In the genomic region with DNA sequence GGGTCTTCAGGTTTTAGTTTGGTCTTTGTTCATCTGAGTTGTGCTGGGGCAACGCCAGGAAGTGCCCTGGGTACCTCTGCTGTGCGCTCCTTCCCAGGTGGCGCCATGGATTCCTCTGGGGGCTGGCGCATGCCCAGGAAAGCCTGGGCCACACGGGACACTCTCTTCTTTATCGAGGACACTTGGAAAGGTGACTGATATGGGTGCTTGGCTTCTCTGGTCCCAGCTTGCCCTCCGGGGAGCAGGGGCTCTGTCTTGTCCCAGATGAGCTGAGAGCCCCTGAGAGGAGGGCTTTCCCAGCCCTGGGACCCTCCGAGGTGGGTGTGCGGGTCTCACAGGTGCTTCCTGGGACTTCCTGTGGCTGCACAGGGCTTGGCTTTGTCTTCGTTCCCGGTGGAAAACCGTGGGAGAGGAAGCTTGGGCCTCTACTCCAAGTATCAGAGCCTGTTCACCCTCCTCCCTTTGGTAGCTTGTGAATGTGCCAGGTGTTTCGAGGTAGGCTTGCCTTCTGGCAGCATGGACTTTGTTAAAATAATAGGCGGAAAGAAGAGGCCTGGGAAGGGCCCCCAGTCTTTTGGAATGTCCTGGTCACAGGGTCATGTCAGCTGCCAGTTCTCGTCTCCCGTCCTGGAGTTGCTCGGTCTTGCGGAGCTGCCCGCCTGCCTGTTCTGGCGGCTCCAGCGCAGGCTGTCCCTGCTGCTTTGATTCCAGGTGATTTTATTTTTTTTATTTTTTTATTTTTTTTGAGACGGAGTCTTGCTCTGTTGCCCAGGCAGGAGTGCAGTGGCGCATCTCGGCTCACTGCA, we compare ENCODE assay signal across 17 cellular contexts. TPM values are rescaled to one million over a fixed set of nuclear protein-coding genes. Genes with fewer than 3 reads are reported as not detected.
DNase-seq lines count a peak whose midpoint lies in the region; ATAC-seq and TF ChIP-seq lines count a peak whose summit lies in the region.
"Had no signal": no experiment of that assay in that cellular context is flagged by ENCODE, and none has a peak within 500 bp of the region (broad histone marks: within the 10 kb centered on the region; RNA-seq: fewer than 3 reads in every experiment).

No MANE protein-coding gene starts in this region.

- TF ChIP-seq CTCF in A673 (conservative IDR thresholded peaks at IDR 0.05; ENCODE audit: low read depth, low read length) (no peak), WTC11 (IDR thresholded peaks at IDR 0.05) (no peak), right atrium auricular region (IDR thresholded peaks at IDR 0.05) (no peak)

- CTCF ChIA-PET in A673 (lab: Charles Lee): no interaction called here
- CTCF ChIA-PET in WTC11 (lab: Charles Lee): interaction anchor here (1.3 kb wide), 1 partner anchor 98 kb away, joined by 7 read pairs; no protein-coding TSS in a partner anchor

- H3K9me3 ChIP-seq in A673 (ENCODE audit: low read depth, low read length, poor library complexity, severe bottlenecking) (no peaks in the 10 kb centered on the region), right atrium auricular region (no peaks in the 10 kb centered on the region)
- H3K9me3 ChIP-seq: ascending aorta, neutrophil had no signal

- no TSS peak for BruUV-seq in A673 (replicated peaks; lab: Mats Ljungman, UMichigan)

- 0 out of 2 replicates have a peak, but pooled peaks cover 2% of the 10 kb centered on the region for H3K27me3 Mint-ChIP-seq in WTC11 (ENCODE audit: low read depth)

- intact Hi-C loops in A673 (cut with micrococcal nuclease; ENCODE audit: unreplicated experiment) (no loop called here), sciatic nerve (cut with DNase I) (no loop called here)

- DNase-seq in A673 (ENCODE audit: low spot score): no peak
- DNase-seq in WTC11 (ENCODE audit: low spot score): peak; percentile 10
- no peak for DNase-seq in right atrium auricular region (ENCODE audit: low spot score)
- peak; percentile 63 for DNase-seq in sciatic nerve (ENCODE audit: low spot score)
- DNase-seq in NCI-H510A (lab: John Stamatoyannopoulos, UW): no peak
- DNase-seq in glomerular visceral epithelial cell (ENCODE audit: extremely low spot score): no peak
- DNase-seq in stimulated activated naive CD4-positive, alpha-beta T cell treated with Interleukin-2 at 50 U/mL for 16 hours (lab: John Stamatoyannopoulos, UW): no peak
- DNase-seq: activated CD4-positive, alpha-beta T cell treated with anti-CD3 and anti-CD28 coated beads, Interleukin-2, amount 50 U/mL, for 48 hours; GF-D8; KBM-7; mesendoderm; NCI-H1417; NCI-H226 had no signal

- H3K36me3 ChIP-seq in A673 (ENCODE audit: insufficient read depth, low read length, poor library complexity, severe bottlenecking) (peaks cover 36% of the 10 kb centered on the region), right atrium auricular region (peaks cover 40% of the 10 kb centered on the region)

- H3K27ac ChIP-seq in A673 (ENCODE audit: low read depth, low read length, poor library complexity, severe bottlenecking): peak overlapping the region; percentile 50
- H3K27ac ChIP-seq in right atrium auricular region: peak overlapping the region; percentile 63 to 66
- H3K27ac ChIP-seq: ascending aorta, neutrophil had no signal

- no peak overlapping the region for H3K4me3 ChIP-seq in A673 (ENCODE audit: low read depth, low read length, poor library complexity, severe bottlenecking)
- no peak overlapping the region for H3K4me3 ChIP-seq in right atrium auricular region
- H3K4me3 ChIP-seq: ascending aorta had no signal

- no peaks in the 10 kb centered on the region for H3K9me3 Mint-ChIP-seq in WTC11
- H3K9me3 Mint-ChIP-seq: activated T-helper 1 cell treated with anti-CD3 and anti-CD28 coated beads, Interleukin-12 subunit alpha, Interleukin-12 subunit beta, Interleukin-2, Interleukin-4 antibody, amounts not matched to agents 30 ng/mL and 10 ng/mL and 1 ng/mL, durations not matched to agents 14 hours and 24 hours and 36 hours had no signal

- ATAC-seq in WTC11: no peak
- no peak for ATAC-seq in sciatic nerve
- no peak for ATAC-seq in GM18520 (IDR thresholded peaks at IDR 0.05; ENCODE audit: unreplicated experiment)

- H3K36me3 Mint-ChIP-seq in WTC11: peaks cover 15% of the 10 kb centered on the region

- peaks cover 20% of the 10 kb centered on the region for H3K4me1 Mint-ChIP-seq in WTC11

- POLR2A ChIA-PET in A673 (lab: Charles Lee; ENCODE audit: low non-redundant PET): interaction anchor here (0.5 to 0.6 kb wide), 2 partner anchors 96 to 446 kb away, joined by 3 read pairs; a partner anchor contains a TSS
- POLR2A ChIA-PET in WTC11 (lab: Charles Lee): no interaction called here

- H3K4me1 ChIP-seq in A673 (ENCODE audit: insufficient read depth, low read length, poor library complexity, severe bottlenecking): peaks cover 15% of the 10 kb centered on the region
- peaks cover 0 to 38% of the 10 kb centered on the region in 2 donors for H3K4me1 ChIP-seq in right atrium auricular region

- H3K27ac Mint-ChIP-seq in WTC11: peak overlapping the region; percentile 70
- H3K27ac Mint-ChIP-seq: activated T-helper 1 cell treated with anti-CD3 and anti-CD28 coated beads, Interleukin-12 subunit alpha, Interleukin-12 subunit beta, Interleukin-2, Interleukin-4 antibody, amounts not matched to agents 30 ng/mL and 10 ng/mL and 1 ng/mL, durations not matched to agents 14 hours and 24 hours and 36 hours had no signal

- no peak overlapping the region for H3K4me3 Mint-ChIP-seq in WTC11
- H3K4me3 Mint-ChIP-seq: activated T-helper 1 cell treated with anti-CD3 and anti-CD28 coated beads, Interleukin-12 subunit alpha, Interleukin-12 subunit beta, Interleukin-2, Interleukin-4 antibody, amounts not matched to agents 30 ng/mL and 10 ng/mL and 1 ng/mL, durations not matched to agents 14 hours and 24 hours and 36 hours had no signal

- H3K27me3 ChIP-seq in A673 (replicated peaks; ENCODE audit: insufficient read depth, low read depth, low read length, poor library complexity): no peaks in the 10 kb centered on the region
- no peaks in the 10 kb centered on the region for H3K27me3 ChIP-seq in right atrium auricular region
- H3K27me3 ChIP-seq: ascending aorta, neutrophil had no signal

TF ChIP-seq in WTC11, 78 proteins besides CTCF, POLR2A, EP300 and RAD21 (continues in another document):
- no peak for TF ChIP-seq CREM (CRISPR knock-in tag; IDR thresholded peaks at IDR 0.05)
- TF ChIP-seq, protein P1, sequence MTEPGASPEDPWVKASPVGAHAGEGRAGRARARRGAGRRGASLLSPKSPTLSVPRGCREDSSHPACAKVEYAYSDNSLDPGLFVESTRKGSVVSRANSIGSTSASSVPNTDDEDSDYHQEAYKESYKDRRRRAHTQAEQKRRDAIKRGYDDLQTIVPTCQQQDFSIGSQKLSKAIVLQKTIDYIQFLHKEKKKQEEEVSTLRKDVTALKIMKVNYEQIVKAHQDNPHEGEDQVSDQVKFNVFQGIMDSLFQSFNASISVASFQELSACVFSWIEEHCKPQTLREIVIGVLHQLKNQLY (CRISPR knock-in tag; IDR thresholded peaks at IDR 0.05): no peak
- no peak for TF ChIP-seq HMGA2 (CRISPR knock-in tag; IDR thresholded peaks at IDR 0.05)
- no peak for TF ChIP-seq ETV6 (CRISPR knock-in tag; IDR thresholded peaks at IDR 0.05)
- TF ChIP-seq, protein P2, sequence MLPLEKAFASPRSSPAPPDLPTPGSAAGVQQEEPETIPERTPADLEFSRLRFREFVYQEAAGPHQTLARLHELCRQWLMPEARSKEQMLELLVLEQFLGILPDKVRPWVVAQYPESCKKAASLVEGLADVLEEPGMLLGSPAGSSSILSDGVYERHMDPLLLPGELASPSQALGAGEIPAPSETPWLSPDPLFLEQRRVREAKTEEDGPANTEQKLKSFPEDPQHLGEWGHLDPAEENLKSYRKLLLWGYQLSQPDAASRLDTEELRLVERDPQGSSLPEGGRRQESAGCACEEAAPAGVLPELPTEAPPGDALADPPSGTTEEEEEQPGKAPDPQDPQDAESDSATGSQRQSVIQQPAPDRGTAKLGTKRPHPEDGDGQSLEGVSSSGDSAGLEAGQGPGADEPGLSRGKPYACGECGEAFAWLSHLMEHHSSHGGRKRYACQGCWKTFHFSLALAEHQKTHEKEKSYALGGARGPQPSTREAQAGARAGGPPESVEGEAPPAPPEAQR (CRISPR knock-in tag; IDR thresholded peaks at IDR 0.05): no peak
- no peak for TF ChIP-seq CREB1 (CRISPR knock-in tag; IDR thresholded peaks at IDR 0.05)
- no peak for TF ChIP-seq ZNF138 (CRISPR knock-in tag; conservative IDR thresholded peaks at IDR 0.05)

RNA-seq across cellular contexts. Expression of a gene that starts 10.1 kb away (rescaled TPM):
- total RNA-seq in A673 (2021): 196 and 211 TPM in 2 replicates
- 28.7 to 38.1 TPM (median 31.7 TPM) in 3 replicates for total RNA-seq in WTC11 (2021)
- total RNA-seq in right atrium auricular region: 10 to 100 TPM; 43.7 to 52.5 TPM
- total RNA-seq in sciatic nerve: 1,255 TPM

RNA-seq across cellular contexts. Expression of a gene that starts 26.0 kb away (rescaled TPM):
- total RNA-seq in A673 (2021): 43.2 and 51.1 TPM in 2 replicates
- total RNA-seq in WTC11 (2021): 21.5 to 23.7 TPM (median 22.9 TPM) in 3 replicates
- 10 to 100 TPM; 10.2 to 23.8 TPM for total RNA-seq in right atrium auricular region
- 65.9 TPM for total RNA-seq in sciatic nerve

RNA-seq across cellular contexts. Expression of a gene that starts 30.0 kb away (rescaled TPM):
- total RNA-seq in A673 (2021): 5.3 and 7.4 TPM in 2 replicates
- 1.5 to 2.5 TPM (median 1.7 TPM) in 3 replicates for total RNA-seq in WTC11 (2021)
- total RNA-seq in right atrium auricular region: 1 to 10 TPM; 2.6 to 3.3 TPM
- total RNA-seq in sciatic nerve: 12.0 TPM

RNA-seq across cellular contexts. Expression of a gene that starts 57.9 kb away (rescaled TPM):
- total RNA-seq in A673 (2021) (2.3 and 3.5 TPM in 2 replicates), WTC11 (2021) (1.9 to 2.3 TPM (median 2.1 TPM) in 3 replicates), right atrium auricular region (under 1 TPM in 1 of 2 donors, not detected in 1; 0.22 TPM), sciatic nerve (not detected)
- total RNA-seq: ascending aorta had no signal

Comparison
In these comparisons a context has a peak if more than half of its experiments do, and no peak if none do; other contexts are left out.
1. DNase-seq: peak in WTC11 (single experiment) and sciatic nerve (single experiment); none in A673 (single experiment), right atrium auricular region (single experiment), NCI-H510A (single experiment), glomerular visceral epithelial cell (single experiment) and stimulated activated naive CD4-positive, alpha-beta T cell treated with Interleukin-2 at 50 U/mL for 16 hours (single experiment).